8 cellular contexts compared by ENCODE assay signal in genomic region chr3:48686538-48687219, GRCh38. TPM values are rescaled to one million over a fixed set of nuclear protein-coding genes. Genes with fewer than 3 reads are reported as not detected.
DNase-seq lines count a peak whose midpoint lies in the region; ATAC-seq, FAIRE-seq and TF ChIP-seq lines count a peak whose summit lies in the region.

No MANE protein-coding gene starts in this region.

- ATAC-seq in activated T-helper 17 cell treated with anti-CD3 and anti-CD28 coated beads, Interleukin-2, amount 50 U/mL, for 72 hours (replicated peaks), result no peak
- ATAC-seq in thoracic aorta (ENCODE audit: insufficient number of reproducible peaks, low FRiP score, low read depth) (no peak), GM21825 (IDR thresholded peaks at IDR 0.05; ENCODE audit: unreplicated experiment) (no peak)

- no peaks in the 10 kb centered on the region for H3K27me3 ChIP-seq in layer of hippocampus (ENCODE audit: control insufficient read depth, insufficient read depth, low read length)
- H3K27me3 ChIP-seq in thoracic aorta (replicated peaks; ENCODE audit: insufficient read depth), result no peaks in the 10 kb centered on the region

- peaks cover 27% of the 10 kb centered on the region for H3K4me1 Mint-ChIP-seq in activated T-cell treated with anti-CD3 and anti-CD28 coated beads, Interleukin-2, amount 50 U/mL, for 24 hours (ENCODE audit: low read depth)
- peaks cover 22% of the 10 kb centered on the region for H3K4me1 Mint-ChIP-seq in activated T-helper 17 cell treated with anti-CD3 and anti-CD28 coated beads, Interleukin-2, amount 50 U/mL, for 72 hours

- TF ChIP-seq CTCF in thoracic aorta (IDR thresholded peaks at IDR 0.05) (no peak), GM10266 (IDR thresholded peaks at IDR 0.05; ENCODE audit: control insufficient read depth, insufficient read depth, low read depth, missing control alignments) (no peak)

- no peaks in the 10 kb centered on the region for H3K27me3 Mint-ChIP-seq in activated T-cell treated with anti-CD3 and anti-CD28 coated beads, Interleukin-2, amount 50 U/mL, for 24 hours
- no peaks in the 10 kb centered on the region for H3K27me3 Mint-ChIP-seq in activated T-helper 17 cell treated with anti-CD3 and anti-CD28 coated beads, Interleukin-2, amount 50 U/mL, for 72 hours

- no peaks in the 10 kb centered on the region for H3K9me3 Mint-ChIP-seq in activated T-cell treated with anti-CD3 and anti-CD28 coated beads, Interleukin-2, amount 50 U/mL, for 24 hours
- no peaks in the 10 kb centered on the region for H3K9me3 Mint-ChIP-seq in activated T-helper 17 cell treated with anti-CD3 and anti-CD28 coated beads, Interleukin-2, amount 50 U/mL, for 72 hours

- peak overlapping the region; percentile 99 for H3K4me3 ChIP-seq in thoracic aorta

- no peak for DNase-seq in activated T-cell treated with anti-CD3 and anti-CD28 coated beads, Interleukin-2, amount 50 U/mL, for 24 hours
- no peak for DNase-seq in activated T-cell treated with anti-CD3 and anti-CD28 coated beads, Interleukin-2, amount 50 U/mL, for 48 hours
- DNase-seq in thoracic aorta (ENCODE audit: low spot score), result no peak
- no peak for DNase-seq in GM10266 (ENCODE audit: extremely low spot score)
- DNase-seq in HTR-8/SVneo (ENCODE audit: insufficient read length, low spot score), result no peak

- peak overlapping the region; percentile 87 for H3K4me3 Mint-ChIP-seq in activated T-cell treated with anti-CD3 and anti-CD28 coated beads, Interleukin-2, amount 50 U/mL, for 24 hours
- H3K4me3 Mint-ChIP-seq in activated T-helper 17 cell treated with anti-CD3 and anti-CD28 coated beads, Interleukin-2, amount 50 U/mL, for 72 hours, result peak overlapping the region; percentile 92

- H3K4me1 ChIP-seq in thoracic aorta (ENCODE audit: control insufficient read depth in 1 of 2, low read depth in 2 of 2), result peaks cover 21 to 39% of the 10 kb centered on the region in 2 donors

- H3K9me3 ChIP-seq in thoracic aorta, result no peaks in the 10 kb centered on the region

- H3K36me3 ChIP-seq in thoracic aorta, result peaks cover 35% of the 10 kb centered on the region

- no peak for FAIRE-seq in HTR-8/SVneo (lab: Jason Lieb, UNC)

- H3K27ac ChIP-seq in layer of hippocampus (ENCODE audit: low read depth, low read length), result peak overlapping the region; percentile 86
- H3K27ac ChIP-seq in thoracic aorta, result peak overlapping the region; percentile 69 to 77

- H3K27ac Mint-ChIP-seq in activated T-cell treated with anti-CD3 and anti-CD28 coated beads, Interleukin-2, amount 50 U/mL, for 24 hours, result peak overlapping the region; percentile 89
- H3K27ac Mint-ChIP-seq in activated T-helper 17 cell treated with anti-CD3 and anti-CD28 coated beads, Interleukin-2, amount 50 U/mL, for 72 hours, result peak overlapping the region; percentile 93

- peaks cover 64% of the 10 kb centered on the region for H3K36me3 Mint-ChIP-seq in activated T-cell treated with anti-CD3 and anti-CD28 coated beads, Interleukin-2, amount 50 U/mL, for 24 hours (ENCODE audit: low read depth)
- H3K36me3 Mint-ChIP-seq in activated T-helper 17 cell treated with anti-CD3 and anti-CD28 coated beads, Interleukin-2, amount 50 U/mL, for 72 hours (ENCODE audit: low read depth), result peaks cover 78% of the 10 kb centered on the region

RNA-seq across cellular contexts. Expression of gene NCKIPSD, which starts 1.0 kb away (rescaled TPM):
- 100 to 1,000 TPM in 1 of 2 donors, 10 to 100 TPM in 1; 58.0 to 110 TPM for total RNA-seq in activated T-helper 17 cell treated with anti-CD3 and anti-CD28 coated beads, Interleukin-2, amount 50 U/mL, for 72 hours
- total RNA-seq in thoracic aorta, result 100 to 1,000 TPM in 1 of 2 donors, 10 to 100 TPM in 1; 59.6 to 101 TPM

RNA-seq across cellular contexts. Expression of gene CELSR3, which starts 24.0 kb away (rescaled TPM):
- total RNA-seq in activated T-helper 17 cell treated with anti-CD3 and anti-CD28 coated beads, Interleukin-2, amount 50 U/mL, for 72 hours, result 10 to 100 TPM; 20.3 to 27.1 TPM
- total RNA-seq in thoracic aorta, result 1 to 10 TPM; 1.3 to 3.0 TPM

RNA-seq across cellular contexts. Expression of gene IP6K2, which starts 30.3 kb away (rescaled TPM):
- total RNA-seq in activated T-helper 17 cell treated with anti-CD3 and anti-CD28 coated beads, Interleukin-2, amount 50 U/mL, for 72 hours, result 10 to 100 TPM; 43.4 to 51.1 TPM
- 10 to 100 TPM; 38.3 to 90.7 TPM for total RNA-seq in thoracic aorta

RNA-seq across cellular contexts. Expression of gene SLC26A6, which starts 51.4 kb away (rescaled TPM):
- total RNA-seq in activated T-helper 17 cell treated with anti-CD3 and anti-CD28 coated beads, Interleukin-2, amount 50 U/mL, for 72 hours, result 10 to 100 TPM; 34.9 to 37.6 TPM
- total RNA-seq in thoracic aorta, result 100 to 1,000 TPM in 1 of 2 donors, 10 to 100 TPM in 1; 93.9 to 102 TPM

Comparison
In these comparisons a context has a peak if more than half of its experiments do, and no peak if none do; other contexts are left out.
1. RNA of gene CELSR3, which starts 24.0 kb away (total RNA-seq): 20.3 to 27.1 TPM in activated T-helper 17 cell treated with anti-CD3 and anti-CD28 coated beads, Interleukin-2, amount 50 U/mL, for 72 hours; 1.3 to 3.0 TPM in thoracic aorta; every median in the first group is over 4 times any median in the second.